In genomic region chr1:98739762-98740161, GRCh38 we compare ENCODE assay signal across 23 cellular contexts.
DNase-seq lines count a peak whose midpoint lies in the region; ATAC-seq, FAIRE-seq and TF ChIP-seq lines count a peak whose summit lies in the region.
"Had no signal": no experiment of that assay in that cellular context is flagged by ENCODE, and none has a peak within 500 bp of the region (broad histone marks: within the 10 kb centered on the region; RNA-seq: fewer than 3 reads in every experiment).

No MANE protein-coding gene starts in this region.

- no peak for TF ChIP-seq POLR2A in prostate gland (IDR thresholded peaks at IDR 0.05)

- H3K9me3 ChIP-seq in prostate gland (no peaks in the 10 kb centered on the region), GM23248 (ENCODE audit: low read depth) (no peaks in the 10 kb centered on the region)
- no peaks in the 10 kb centered on the region for H3K9me3 ChIP-seq in CD4-positive, alpha-beta memory T cell (ENCODE audit: control insufficient read depth in 1 of 2, low read length in 2 of 2)
- H3K9me3 ChIP-seq: BE2C had no signal

- no peak overlapping the region for H3K4me3 Mint-ChIP-seq in CD4-positive, alpha-beta memory T cell
- H3K4me3 Mint-ChIP-seq: CD4-positive, CD25-positive, alpha-beta regulatory T cell; HFFc6 had no signal

- H3K4me3 ChIP-seq in bronchial epithelial cell (ENCODE audit: low read depth, low read length) (no peak overlapping the region), fibroblast of mammary gland (ENCODE audit: control insufficient read depth, low read depth, low read length) (no peak overlapping the region), prostate gland (no peak overlapping the region), GM23248 (no peak overlapping the region)
- H3K4me3 ChIP-seq in CD4-positive, alpha-beta memory T cell (ENCODE audit: low read length in 2 of 2): no peak overlapping the region

- H3K27me3 ChIP-seq in bronchial epithelial cell (ENCODE audit: control insufficient read depth, insufficient read depth, low read length) (no peaks in the 10 kb centered on the region), prostate gland (replicated peaks; ENCODE audit: insufficient read depth) (no peaks in the 10 kb centered on the region), GM23248 (replicated peaks; ENCODE audit: insufficient read depth) (no peaks in the 10 kb centered on the region)
- H3K27me3 ChIP-seq in CD4-positive, alpha-beta memory T cell (ENCODE audit: insufficient read depth, low read length): no peaks in the 10 kb centered on the region
- H3K27me3 ChIP-seq: BE2C had no signal

- H3K4me1 Mint-ChIP-seq in CD4-positive, alpha-beta memory T cell: no peaks in the 10 kb centered on the region
- H3K4me1 Mint-ChIP-seq: CD4-positive, CD25-positive, alpha-beta regulatory T cell had no signal

- CTCF ChIA-PET in RWPE1 (lab: Yijun Ruan, JAX): no interaction called here
- CTCF ChIA-PET in CD4-positive, alpha-beta memory T cell (lab: Charles Lee; ENCODE audit: partially characterized antibody): no interaction called here

- ATAC-seq in HG02759 (IDR thresholded peaks at IDR 0.05; ENCODE audit: unreplicated experiment): no peak
- ATAC-seq: HCT116, HepG2 had no signal

- no peaks in the 10 kb centered on the region for H3K9me2 ChIP-seq in GM23248 (ENCODE audit: insufficient read depth)

- POLR2A ChIA-PET in RWPE1 (lab: Yijun Ruan, JAX; ENCODE audit: low non-redundant PET): no interaction called here
- POLR2A ChIA-PET in CD4-positive, alpha-beta memory T cell (lab: Charles Lee; ENCODE audit: partially characterized antibody): no interaction called here

- no peak overlapping the region for H3K27ac Mint-ChIP-seq in CD4-positive, alpha-beta memory T cell
- H3K27ac Mint-ChIP-seq: CD4-positive, CD25-positive, alpha-beta regulatory T cell; HFFc6 had no signal

- H3K4me1 ChIP-seq in prostate gland (replicated peaks) (no peaks in the 10 kb centered on the region), GM23248 (ENCODE audit: insufficient read depth) (peaks cover 8% of the 10 kb centered on the region; the same call in 1 of the 2 replicates)
- H3K4me1 ChIP-seq in CD4-positive, alpha-beta memory T cell (ENCODE audit: insufficient read depth, low read length): no peaks in the 10 kb centered on the region
- H3K4me1 ChIP-seq: BE2C had no signal

- H3K27ac ChIP-seq in RWPE1 (no peak overlapping the region), prostate gland (no peak overlapping the region), GM23248 (no peak overlapping the region)
- no peak overlapping the region for H3K27ac ChIP-seq in CD4-positive, alpha-beta memory T cell (ENCODE audit: low read depth, low read length)

- DNase-seq in RWPE1 (ENCODE audit: low spot score) (peak; percentile 92), bronchial epithelial cell (ENCODE audit: low read depth) (peak; percentile 97), fibroblast of mammary gland (ENCODE audit: low read depth) (peak; percentile 8), prostate gland (ENCODE audit: low spot score) (peak; percentile 40), GM23248 (no peak), COLO668 (lab: John Stamatoyannopoulos, UW; ENCODE audit: unreplicated experiment) (no peak)
- DNase-seq in CD4-positive, alpha-beta memory T cell: no peak
- DNase-seq: ACHN; BE2C; C1 segment of cervical spinal cord; CD4-positive, CD25-positive, alpha-beta regulatory T cell; DMS153; DMS79; GDM1; GOT3; H7; HFFc6; KG1 had no signal

- H3K27me3 Mint-ChIP-seq in CD4-positive, alpha-beta memory T cell: peaks cover 10 to 13% of the 10 kb centered on the region in 2 donors

- WGBS in prostate gland: 38% methylated on average over 1 of the region's 1 CpG
- 52 to 71% methylated on average over 1 of the region's 1 CpG for WGBS in GM23248 (ENCODE audit: low coverage in 1 of 2, low lambda C conversion rate in 2 of 2, missing lambda C conversion rate in 2 of 2), 2 experiments

- no peaks in the 10 kb centered on the region for H3K79me2 ChIP-seq in GM23248 (ENCODE audit: insufficient read depth)

- no peak overlapping the region for H3K9ac ChIP-seq in GM23248

- H3K36me3 Mint-ChIP-seq in CD4-positive, alpha-beta memory T cell: no peaks in the 10 kb centered on the region
- H3K36me3 Mint-ChIP-seq: CD4-positive, CD25-positive, alpha-beta regulatory T cell had no signal

- no peak overlapping the region for H3K4me2 ChIP-seq in GM23248 (ENCODE audit: unreplicated experiment)

- H2AFZ ChIP-seq in GM23248: no peak overlapping the region

- no peaks in the 10 kb centered on the region for H3K36me3 ChIP-seq in bronchial epithelial cell (ENCODE audit: control insufficient read depth, insufficient read depth, low read length)
- H3K36me3 ChIP-seq in prostate gland: no peaks in the 10 kb centered on the region
- H3K36me3 ChIP-seq in GM23248 (ENCODE audit: low read depth): no peaks in the 10 kb centered on the region
- H3K36me3 ChIP-seq in CD4-positive, alpha-beta memory T cell (ENCODE audit: insufficient read depth, low read length): no peaks in the 10 kb centered on the region
- H3K36me3 ChIP-seq: BE2C had no signal

- in situ Hi-C loops in GM23248 (cut with MboI): no loop called here

- intact Hi-C loops in prostate gland (cut with DNase I): no loop called here
- intact Hi-C loops in CD4-positive, alpha-beta memory T cell (cut with micrococcal nuclease): no loop called here

- no peak for FAIRE-seq in bronchial epithelial cell (lab: Jason Lieb, UNC)
- FAIRE-seq: GM12892, GM19239, HepG2 had no signal

- H4K20me1 ChIP-seq in GM23248 (ENCODE audit: insufficient read depth): no peaks in the 10 kb centered on the region

- peaks cover 0 to 1% (median 0%) of the 10 kb centered on the region in 8 donors for H3K9me3 Mint-ChIP-seq in CD4-positive, alpha-beta memory T cell
- H3K9me3 Mint-ChIP-seq: HFFc6 had no signal

- no peaks in the 10 kb centered on the region for H3F3A ChIP-seq in GM23248 (ENCODE audit: insufficient read depth)

- no peak for TF ChIP-seq CTCF in RWPE1 (conservative IDR thresholded peaks at IDR 0.05; ENCODE audit: low read depth)
- TF ChIP-seq CTCF in bronchial epithelial cell (IDR thresholded peaks at IDR 0.05; ENCODE audit: insufficient read depth, low read length, severe bottlenecking): no peak
- no peak for TF ChIP-seq CTCF in fibroblast of mammary gland (conservative IDR thresholded peaks at IDR 0.05; ENCODE audit: control insufficient read depth, insufficient read depth, low read depth, low read length)
- TF ChIP-seq CTCF in prostate gland (IDR thresholded peaks at IDR 0.05): no peak

Comparison
In these comparisons a context has a peak if more than half of its experiments do, and no peak if none do; other contexts are left out.
1. DNase-seq: peak in RWPE1 (single experiment), bronchial epithelial cell (single experiment), fibroblast of mammary gland (single experiment) and prostate gland (single experiment); none in GM23248 (single experiment), COLO668 (single experiment) and CD4-positive, alpha-beta memory T cell (0 of 5).